ENCODE assay signal across 28 cellular contexts in genomic region chr1:85656948-85657347, GRCh38. TPM values are rescaled to one million over a fixed set of nuclear protein-coding genes. Genes with fewer than 3 reads are reported as not detected.
DNase-seq lines count a peak whose midpoint lies in the region; ATAC-seq, FAIRE-seq and TF ChIP-seq lines count a peak whose summit lies in the region.
"Had no signal": no experiment of that assay in that cellular context is flagged by ENCODE, and none has a peak within 500 bp of the region (broad histone marks: within the 10 kb centered on the region; RNA-seq: fewer than 3 reads in every experiment).

No MANE protein-coding gene starts in this region.

- FAIRE-seq in A549 (lab: Jason Lieb, UNC), result peak; percentile 18
- FAIRE-seq: GM12878, GM19239, H1 had no signal

- H2AFZ ChIP-seq in IMR-90 (replicated peaks; ENCODE audit: low read length, poor library complexity), result no peak overlapping the region

- no peak for ATAC-seq in A549
- no peak for ATAC-seq in IMR-90 (ENCODE audit: low read depth)
- no peak for ATAC-seq in HG02763 (IDR thresholded peaks at IDR 0.05; ENCODE audit: unreplicated experiment)
- ATAC-seq in GM18867 (IDR thresholded peaks at IDR 0.05; ENCODE audit: unreplicated experiment), result no peak
- ATAC-seq: GM12878, HCT116 had no signal

- no peak overlapping the region for H2AK5ac ChIP-seq in IMR-90 (ENCODE audit: low read depth, low read length)

- CTCF ChIA-PET in A549 (lab: Yijun Ruan, JAX) (no interaction called here), IMR-90 (lab: Yijun Ruan, JAX) (interaction anchor here (1.1 kb wide), 1 partner anchor 27 kb away, joined by 3 read pairs; no protein-coding TSS in a partner anchor)

- H2BK20ac ChIP-seq in IMR-90 (ENCODE audit: low read depth, low read length), result no peak overlapping the region

- 19% methylated on average over 1 of the region's 1 CpG for WGBS in A549 (ENCODE audit: missing lambda C conversion rate)
- no CpG with 5 or more reads among the region's 1 CpG for WGBS in IMR-90 (ENCODE audit: extremely low coverage in 2 of 2, insufficient read length in 1 of 2), 2 experiments

- H3K9ac ChIP-seq in IMR-90 (ENCODE audit: low read depth, low read length), result no peak overlapping the region
- H3K9ac ChIP-seq: BLaER1 treated with 17β-estradiol and CSF1 and Interleukin-3, amounts not matched to agents 10 nM and 100 nM; SK-N-SH had no signal

- H2BK5ac ChIP-seq in IMR-90 (ENCODE audit: low read depth, low read length, poor library complexity, severe bottlenecking), result peak overlapping the region; percentile 52

- H3K56ac ChIP-seq in IMR-90 (ENCODE audit: extremely low read depth, insufficient read depth, low read length), result no peak overlapping the region

- H3K79me1 ChIP-seq in IMR-90 (ENCODE audit: low read depth in 1 of 2, low read length in 2 of 2), result peaks cover 4 to 12% of the 10 kb centered on the region in 2 experiments; a peak in 3 of 4 replicates

- in situ Hi-C loops in IMR-90 (cut with MboI; ENCODE audit: low sequenced_read_pairs), result no loop called here

- peak overlapping the region in 1 of 2 experiments; percentile 49; a peak in 3 of 6 replicates for H3K27ac ChIP-seq in A549
- peak overlapping the region; percentile 52; the same call in 1 of the 2 replicates for H3K27ac ChIP-seq in IMR-90 (ENCODE audit: insufficient read depth, low read length)
- peak overlapping the region; percentile 36; the same call in 1 of the 2 replicates for H3K27ac ChIP-seq in SJSA1
- H3K27ac ChIP-seq: BLaER1 treated with 17β-estradiol and CSF1 and Interleukin-3, amounts not matched to agents 10 nM and 100 nM had no signal

- H3K4me1 ChIP-seq in A549 (peaks cover 73% of the 10 kb centered on the region), IMR-90 (ENCODE audit: control insufficient read depth, insufficient read depth, low read length) (peaks cover 8% of the 10 kb centered on the region), SJSA1 (replicated peaks) (peaks cover 36% of the 10 kb centered on the region)

- no peak for DNase-seq in A549 (ENCODE audit: low read depth in 1 of 2, low spot score in 1 of 2)
- no peak for DNase-seq in IMR-90
- no peak for DNase-seq in SJSA1 (ENCODE audit: low read depth in 1 of 2, low spot score in 2 of 2)
- peak; percentile 14 for DNase-seq in fibroblast of villous mesenchyme (ENCODE audit: low read depth)
- no peak for DNase-seq in dermis blood vessel endothelial cell
- DNase-seq: AML-193; Caco-2; CD4-positive, alpha-beta T cell; GDM1; Karpas-422; MV-4-11; NCI-H1105; NCI-H146; NCI-H2029; NCI-H446; NCI-H524 treated with DMSO at 0.1 percent for 48 hours; NCI-H774; RPMI8226; SHP77 treated with DMSO at 0.1 percent for 48 hours; SK-N-SH; SW 1271 had no signal

- no peak overlapping the region; a peak in 1 of 4 replicates for H4K8ac ChIP-seq in IMR-90 (ENCODE audit: low read depth in 2 of 2, low read length in 2 of 2)

- POLR2A ChIA-PET in A549 (lab: Yijun Ruan, JAX), result no interaction called here
- POLR2A ChIA-PET in IMR-90 (lab: Charles Lee; ENCODE audit: unreplicated experiment), result interaction anchor here (0.8 kb wide), 1 partner anchor 45 kb away, joined by 4 read pairs; no protein-coding TSS in a partner anchor

- no peak for TF ChIP-seq EP300 in A549 (IDR thresholded peaks at IDR 0.05)

- H2AK9ac ChIP-seq in IMR-90 (replicated peaks; ENCODE audit: low read depth, low read length, poor library complexity), result no peak overlapping the region

- H3K36me3 ChIP-seq in IMR-90 (ENCODE audit: control insufficient read depth, insufficient read depth, low read length) (peaks cover 6% of the 10 kb centered on the region), SJSA1 (peaks cover 16% of the 10 kb centered on the region)

- H3K9me3 ChIP-seq in A549, result no peaks in the 10 kb centered on the region
- no peaks in the 10 kb centered on the region for H3K9me3 ChIP-seq in IMR-90 (ENCODE audit: control insufficient read depth, insufficient read depth, low read length)
- no peaks in the 10 kb centered on the region for H3K9me3 ChIP-seq in SJSA1 (replicated peaks)
- H3K9me3 ChIP-seq: BLaER1 treated with 17β-estradiol and CSF1 and Interleukin-3, amounts not matched to agents 10 nM and 100 nM; Caco-2; SK-N-SH had no signal

- H3K23ac ChIP-seq in IMR-90 (ENCODE audit: low read depth, low read length), result no peak overlapping the region

- TF ChIP-seq RAD21 in A549 (conservative IDR thresholded peaks at IDR 0.05 in 1 of 2, IDR thresholded peaks at IDR 0.05 in 1 of 2) (no peak), IMR-90 (IDR thresholded peaks at IDR 0.05; ENCODE audit: low read length) (no peak)

- H3K14ac ChIP-seq in IMR-90 (replicated peaks; ENCODE audit: low read depth, low read length), result 0 out of 2 replicates have a peak overlapping the region, but pooled peaks have one; percentile 44

- no peaks in the 10 kb centered on the region for H3K27me3 ChIP-seq in IMR-90 (ENCODE audit: control insufficient read depth, insufficient read depth, low read length)
- no peaks in the 10 kb centered on the region for H3K27me3 ChIP-seq in SJSA1 (replicated peaks)
- H3K27me3 ChIP-seq: BLaER1 treated with 17β-estradiol and CSF1 and Interleukin-3, amounts not matched to agents 10 nM and 100 nM had no signal

- no peak overlapping the region for H3K4me3 ChIP-seq in A549
- no peak overlapping the region for H3K4me3 ChIP-seq in IMR-90 (ENCODE audit: insufficient read depth, low read depth, low read length)
- no peak overlapping the region for H3K4me3 ChIP-seq in SJSA1
- H3K4me3 ChIP-seq in fibroblast of villous mesenchyme (ENCODE audit: low read depth, low read length), result no peak overlapping the region
- H3K4me3 ChIP-seq: BLaER1 treated with 17β-estradiol and CSF1 and Interleukin-3, amounts not matched to agents 10 nM and 100 nM; GM12878 had no signal

- H4K5ac ChIP-seq in IMR-90 (ENCODE audit: low read depth, low read length), result 0 out of 2 replicates have a peak overlapping the region, but pooled peaks have one; percentile 43

- H4K20me1 ChIP-seq in IMR-90 (ENCODE audit: insufficient read depth, low read length), result no peaks in the 10 kb centered on the region

- H3K18ac ChIP-seq in IMR-90 (ENCODE audit: low read depth, low read length), result peak overlapping the region; percentile 46; the same call in 1 of the 2 replicates

- no peak overlapping the region for H3K4ac ChIP-seq in IMR-90 (ENCODE audit: low read depth, low read length)

- H3K4me2 ChIP-seq in A549 (peak overlapping the region; percentile 52), IMR-90 (ENCODE audit: low read depth, low read length) (peak overlapping the region; percentile 57)
- H3K4me2 ChIP-seq: BLaER1 treated with 17β-estradiol and CSF1 and Interleukin-3, amounts not matched to agents 10 nM and 100 nM; SK-N-SH had no signal

- H3K9me1 ChIP-seq in IMR-90 (ENCODE audit: insufficient read depth, low read length), result peaks cover 5% of the 10 kb centered on the region

- intact Hi-C loops in IMR-90 (cut with micrococcal nuclease), result no loop called here

- H2BK15ac ChIP-seq in IMR-90 (ENCODE audit: low read depth, low read length), result no peak overlapping the region

- TF ChIP-seq POLR2A in A549 (IDR thresholded peaks at IDR 0.05; ENCODE audit: low read length) (no peak), IMR-90 (IDR thresholded peaks at IDR 0.05; ENCODE audit: low read depth, low read length) (no peak)

- no peak overlapping the region for H4K91ac ChIP-seq in IMR-90 (ENCODE audit: insufficient read depth, low read depth, low read length)

- BruUV-seq in IMR-90 (replicated peaks; lab: Mats Ljungman, UMichigan), result no TSS peak

- dilution Hi-C loops in IMR-90 (cut with HindIII; ENCODE audit: low sequenced_read_pairs, unreplicated experiment), result no loop called here

- H2BK120ac ChIP-seq in IMR-90 (ENCODE audit: low read depth, low read length), result no peak overlapping the region

- TF ChIP-seq CTCF in A549 (IDR thresholded peaks at IDR 0.05) (no peak), IMR-90 (conservative IDR thresholded peaks at IDR 0.05; ENCODE audit: low read depth, low read length) (no peak), fibroblast of villous mesenchyme (IDR thresholded peaks at IDR 0.05; ENCODE audit: insufficient read depth, low read depth, low read length) (no peak)

TF ChIP-seq in A549, 52 proteins besides CTCF, POLR2A, EP300 and RAD21:
- no peak for TF ChIP-seq SMC3 (IDR thresholded peaks at IDR 0.05)
- TF ChIP-seq FOSL2 (IDR thresholded peaks at IDR 0.05), result no peak
- peak; percentile 23; the same call in 1 of the 2 replicates for TF ChIP-seq FOSL2 (CRISPR knock-in tag; IDR thresholded peaks at IDR 0.05)
- no peak for TF ChIP-seq POLR2AphosphoS2 (conservative IDR thresholded peaks at IDR 0.05; ENCODE audit: low read length)
- TF ChIP-seq JUN (IDR thresholded peaks at IDR 0.05), result no peak

TF ChIP-seq in IMR-90, 13 proteins besides CTCF, POLR2A, EP300 and RAD21:
- TF ChIP-seq NFE2L2 (IDR thresholded peaks at IDR 0.05; ENCODE audit: low read depth, low read length), result no peak
- no peak for TF ChIP-seq MAZ (IDR thresholded peaks at IDR 0.05; ENCODE audit: borderline replicate concordance, low read depth, low read length)
- no peak for TF ChIP-seq BHLHE40 (IDR thresholded peaks at IDR 0.05; ENCODE audit: low read depth, low read length)
- no peak for TF ChIP-seq CEBPB (IDR thresholded peaks at IDR 0.05; ENCODE audit: low read depth, low read length)
- TF ChIP-seq CHD1 (IDR thresholded peaks at IDR 0.05; ENCODE audit: low read depth, low read length), result no peak

RNA-seq across cellular contexts. Expression of gene ZNHIT6, which starts 51.3 kb away (rescaled TPM):
- 20.3 and 21.2 TPM in 2 replicates for polyA plus RNA-seq in A549 (2011; rRNA removed)
- 5.1 and 5.3 TPM in 2 replicates for polyA plus RNA-seq in A549 (2012; cell fraction: cytosol; rRNA removed)
- polyA plus RNA-seq in A549 (2012; cell fraction: nucleus; rRNA removed), result 2.7 and 4.7 TPM in 2 replicates
- polyA plus RNA-seq in A549 (2017; fragmentation: RNase III; extraction: RNeasy Plus Mini Kit Qiagen cat#74134 plus additional on column Dnase treatment), result 31.1 to 33.5 TPM (median 31.4 TPM) in 3 replicates
- polyA minus RNA-seq in A549 (2011; rRNA and poly(A)+ RNA removed), result 6.9 and 7.8 TPM in 2 replicates
- 9.0 and 17.2 TPM in 2 replicates for total RNA-seq in IMR-90 (2012; rRNA removed)
- 11.9 and 13.7 TPM in 2 replicates for polyA plus RNA-seq in IMR-90 (2012; rRNA removed)
- polyA plus RNA-seq in IMR-90 (2012; cell fraction: cytosol; rRNA removed), result 2.3 and 2.8 TPM in 2 replicates
- polyA plus RNA-seq in IMR-90 (2012; cell fraction: nucleus; rRNA removed; ENCODE audit: low replicate concordance), result 1.5 and 11.2 TPM in 2 replicates
- 13.8 and 15.2 TPM in 2 replicates for total RNA-seq in SJSA1 (2014; rRNA removed; shearing (Covaris generic))
- 10.3 and 17.3 TPM in 2 replicates for total RNA-seq in fibroblast of villous mesenchyme
- 12.3 and 14.7 TPM in 2 replicates for total RNA-seq in dermis blood vessel endothelial cell
